Comparison of ENCODE assay signal across 1 cellular context in the genomic region with DNA sequence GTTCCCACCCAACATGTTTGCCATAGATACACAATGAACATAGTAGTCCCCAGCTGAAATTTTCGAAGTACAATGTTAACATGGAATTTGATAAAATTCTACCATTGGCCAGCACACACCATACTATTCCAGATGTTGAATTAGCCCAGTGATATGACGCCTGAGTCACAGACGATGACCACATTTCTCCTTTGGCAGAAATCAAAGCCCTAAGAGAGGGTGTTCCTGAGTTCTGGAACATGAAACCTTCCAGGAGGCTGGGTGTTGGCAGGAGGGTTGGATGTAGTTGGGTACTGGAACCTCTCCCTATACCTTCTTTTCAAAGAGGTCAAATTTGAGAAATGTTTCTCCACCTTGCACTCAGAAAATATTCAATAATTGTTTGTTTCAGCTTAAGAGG.
TF ChIP-seq lines count a peak whose summit lies in the region.

No MANE protein-coding gene starts in this region.

TF ChIP-seq in IMR-90, 13 proteins besides CTCF, POLR2A, EP300 and RAD21:
- TF ChIP-seq NFE2L2 (IDR thresholded peaks at IDR 0.05; ENCODE audit: low read depth, low read length) (no peak), RFX5 (IDR thresholded peaks at IDR 0.05; ENCODE audit: low read depth, low read length) (no peak), SMC3 (IDR thresholded peaks at IDR 0.05; ENCODE audit: low read depth, low read length) (no peak), MXI1 (IDR thresholded peaks at IDR 0.05; ENCODE audit: borderline replicate concordance, low read depth, low read length) (no peak), BHLHE40 (IDR thresholded peaks at IDR 0.05; ENCODE audit: low read depth, low read length) (no peak), FOS (IDR thresholded peaks at IDR 0.05; ENCODE audit: low read depth, low read length) (no peak), MAZ (IDR thresholded peaks at IDR 0.05; ENCODE audit: borderline replicate concordance, low read depth, low read length) (no peak), CHD1 (IDR thresholded peaks at IDR 0.05; ENCODE audit: low read depth, low read length) (no peak)
- TF ChIP-seq, protein P1, sequence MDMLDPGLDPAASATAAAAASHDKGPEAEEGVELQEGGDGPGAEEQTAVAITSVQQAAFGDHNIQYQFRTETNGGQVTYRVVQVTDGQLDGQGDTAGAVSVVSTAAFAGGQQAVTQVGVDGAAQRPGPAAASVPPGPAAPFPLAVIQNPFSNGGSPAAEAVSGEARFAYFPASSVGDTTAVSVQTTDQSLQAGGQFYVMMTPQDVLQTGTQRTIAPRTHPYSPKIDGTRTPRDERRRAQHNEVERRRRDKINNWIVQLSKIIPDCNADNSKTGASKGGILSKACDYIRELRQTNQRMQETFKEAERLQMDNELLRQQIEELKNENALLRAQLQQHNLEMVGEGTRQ (IDR thresholded peaks at IDR 0.05; ENCODE audit: low read depth, low read length), result no peak
